1 cellular context compared by ENCODE assay signal in the genomic region with DNA sequence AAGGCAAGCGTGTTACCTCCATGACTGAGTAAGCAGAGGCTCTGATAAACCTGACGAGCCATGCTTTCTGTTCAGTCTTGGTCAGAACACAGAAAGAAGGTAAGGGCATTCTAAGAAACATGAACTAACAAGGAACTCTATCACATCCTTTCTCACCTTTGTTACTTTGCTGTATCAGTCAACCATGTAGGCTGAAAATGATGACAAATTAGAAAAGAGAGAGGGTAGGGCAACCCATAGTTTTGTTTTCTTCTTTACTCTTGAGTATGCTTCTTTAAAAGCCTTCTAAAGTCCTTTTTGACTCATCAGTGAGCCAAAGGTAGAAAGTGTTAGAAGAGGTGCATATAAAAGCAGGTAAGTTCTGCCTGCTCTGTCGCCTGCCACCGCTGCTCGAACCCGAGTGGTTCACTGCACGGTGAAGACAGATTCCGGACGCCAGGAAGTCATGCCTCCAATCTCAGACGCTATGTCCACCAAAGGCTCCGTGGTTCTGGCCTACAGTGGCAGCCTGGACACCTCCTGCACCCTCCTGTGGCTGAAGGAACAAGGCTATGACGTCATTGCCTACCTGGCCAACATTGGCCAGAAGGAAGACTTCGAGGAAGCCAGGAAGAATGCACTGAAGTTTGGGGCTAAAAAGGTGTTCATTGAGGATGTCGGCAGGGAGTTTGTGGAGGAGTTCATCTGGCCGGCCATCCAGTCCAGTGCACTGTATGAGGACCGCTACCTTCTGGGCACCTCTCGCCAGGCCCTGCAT.
TF ChIP-seq lines count a peak whose summit lies in the region.

No MANE protein-coding gene starts in this region.

TF ChIP-seq in HepG2, 621 proteins besides CTCF, POLR2A, EP300 and RAD21 (continued from another document):
- TF ChIP-seq, protein P1, sequence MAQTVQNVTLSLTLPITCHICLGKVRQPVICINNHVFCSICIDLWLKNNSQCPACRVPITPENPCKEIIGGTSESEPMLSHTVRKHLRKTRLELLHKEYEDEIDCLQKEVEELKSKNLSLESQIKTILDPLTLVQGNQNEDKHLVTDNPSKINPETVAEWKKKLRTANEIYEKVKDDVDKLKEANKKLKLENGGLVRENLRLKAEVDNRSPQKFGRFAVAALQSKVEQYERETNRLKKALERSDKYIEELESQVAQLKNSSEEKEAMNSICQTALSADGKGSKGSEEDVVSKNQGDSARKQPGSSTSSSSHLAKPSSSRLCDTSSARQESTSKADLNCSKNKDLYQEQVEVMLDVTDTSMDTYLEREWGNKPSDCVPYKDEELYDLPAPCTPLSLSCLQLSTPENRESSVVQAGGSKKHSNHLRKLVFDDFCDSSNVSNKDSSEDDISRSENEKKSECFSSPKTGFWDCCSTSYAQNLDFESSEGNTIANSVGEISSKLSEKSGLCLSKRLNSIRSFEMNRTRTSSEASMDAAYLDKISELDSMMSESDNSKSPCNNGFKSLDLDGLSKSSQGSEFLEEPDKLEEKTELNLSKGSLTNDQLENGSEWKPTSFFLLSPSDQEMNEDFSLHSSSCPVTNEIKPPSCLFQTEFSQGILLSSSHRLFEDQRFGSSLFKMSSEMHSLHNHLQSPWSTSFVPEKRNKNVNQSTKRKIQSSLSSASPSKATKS (CRISPR knock-in tag; IDR thresholded peaks at IDR 0.05), result no peak
- TF ChIP-seq ATF7 (IDR thresholded peaks at IDR 0.05) (peak; percentile 98), ATF7 (CRISPR knock-in tag; IDR thresholded peaks at IDR 0.05) (no peak), NFE2 (CRISPR knock-in tag; IDR thresholded peaks at IDR 0.05) (no peak), ZNF234 (CRISPR knock-in tag; conservative IDR thresholded peaks at IDR 0.05) (no peak), ZNF143 (CRISPR knock-in tag; IDR thresholded peaks at IDR 0.05) (no peak), ZBTB49 (CRISPR knock-in tag; IDR thresholded peaks at IDR 0.05; ENCODE audit: borderline replicate concordance) (no peak), SSRP1 (CRISPR knock-in tag; IDR thresholded peaks at IDR 0.05) (no peak), ZUFSP (CRISPR knock-in tag; IDR thresholded peaks at IDR 0.05; ENCODE audit: borderline replicate concordance) (no peak), FOXA1 (IDR thresholded peaks at IDR 0.05) (no peak), FOXA1 (CRISPR knock-in tag; IDR thresholded peaks at IDR 0.05) (no peak), MZF1 (CRISPR knock-in tag; IDR thresholded peaks at IDR 0.05; ENCODE audit: borderline replicate concordance) (no peak), TCF7 (IDR thresholded peaks at IDR 0.05; ENCODE audit: low read depth) (no peak)
- TF ChIP-seq, protein P2, sequence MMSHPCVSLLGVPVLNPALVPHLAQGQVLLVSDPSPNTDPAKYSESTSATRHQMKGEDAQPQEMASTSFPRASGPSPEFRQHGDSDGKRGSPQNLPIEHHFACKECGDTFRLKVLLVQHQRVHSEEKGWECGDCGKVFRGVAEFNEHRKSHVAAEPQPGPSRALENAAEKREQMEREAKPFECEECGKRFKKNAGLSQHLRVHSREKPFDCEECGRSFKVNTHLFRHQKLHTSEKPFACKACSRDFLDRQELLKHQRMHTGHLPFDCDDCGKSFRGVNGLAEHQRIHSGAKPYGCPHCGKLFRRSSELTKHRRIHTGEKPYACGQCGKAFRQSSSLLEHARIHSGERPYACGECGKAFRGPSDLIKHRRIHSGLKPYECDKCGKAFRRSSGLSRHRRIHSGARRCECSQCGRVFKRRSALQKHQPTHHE (CRISPR knock-in tag; IDR thresholded peaks at IDR 0.05; ENCODE audit: borderline replicate concordance), result no peak
